21 cellular contexts compared by ENCODE assay signal in the genomic region with DNA sequence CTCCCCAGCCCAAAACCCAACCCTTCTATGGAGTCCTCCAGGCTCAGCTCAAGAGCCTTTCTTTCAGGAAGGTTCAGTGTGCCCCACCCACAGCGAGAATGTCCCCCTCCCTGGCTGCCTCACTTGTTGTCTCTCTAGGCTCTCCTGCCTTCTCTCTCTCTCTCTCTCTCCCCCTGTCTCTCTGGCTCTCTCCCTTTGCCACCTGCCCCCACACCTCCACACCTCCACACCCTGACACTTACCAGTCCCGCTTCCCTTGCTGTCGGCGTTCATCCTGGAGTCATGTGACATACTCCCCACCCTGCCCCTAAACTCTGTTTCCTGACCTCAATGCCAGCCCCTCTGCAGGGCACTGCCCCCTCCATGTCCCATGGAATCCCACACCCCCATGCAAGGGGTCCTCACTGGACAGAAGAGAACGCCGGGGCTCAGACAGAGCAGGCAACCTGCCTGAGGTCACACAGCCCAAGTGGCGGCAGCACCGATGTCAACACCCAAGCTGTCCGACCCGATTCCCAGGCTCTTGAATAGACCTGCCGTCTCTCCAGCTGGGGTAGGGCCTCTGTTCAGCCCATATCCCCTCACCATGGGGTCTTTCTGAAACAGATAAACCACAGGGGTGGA. TPM values are rescaled to one million over a fixed set of nuclear protein-coding genes. Genes with fewer than 3 reads are reported as not detected.
DNase-seq lines count a peak whose midpoint lies in the region; ATAC-seq and TF ChIP-seq lines count a peak whose summit lies in the region.
"Had no signal": no experiment of that assay in that cellular context is flagged by ENCODE, and none has a peak within 500 bp of the region (broad histone marks: within the 10 kb centered on the region; RNA-seq: fewer than 3 reads in every experiment).

No MANE protein-coding gene starts in this region.

- TF ChIP-seq POLR2A in IMR-90 (IDR thresholded peaks at IDR 0.05; ENCODE audit: low read depth, low read length), result no peak

- H3K14ac ChIP-seq in H9 (ENCODE audit: insufficient read depth, low read length), result no peak overlapping the region
- H3K14ac ChIP-seq in IMR-90 (replicated peaks; ENCODE audit: low read depth, low read length), result no peak overlapping the region

- H3K4me3 Mint-ChIP-seq in H9 (no peak overlapping the region), osteocyte (ENCODE audit: unreplicated experiment) (no peak overlapping the region)
- no peak overlapping the region for H3K4me3 Mint-ChIP-seq in activated naive CD4-positive, alpha-beta T cell treated with anti-CD3 and anti-CD28 coated beads, Interleukin-2, amount 10 ng/mL, durations not matched to agents 7 days and 5 days
- H3K4me3 Mint-ChIP-seq: activated B cell treated with CpG ODN at 0.5 μM for 24 hours; activated CD4-positive, alpha-beta memory T cell treated with anti-CD3 and anti-CD28 coated beads, Interleukin-2, amount 10 ng/mL, durations not matched to agents 7 days and 5 days; CD4-positive, CD25-positive, alpha-beta regulatory T cell; immature natural killer cell had no signal

- H3K79me1 ChIP-seq in H9 (ENCODE audit: insufficient read depth, low read depth, low read length, poor library complexity, severe bottlenecking) (no peaks in the 10 kb centered on the region), IMR-90 (ENCODE audit: low read depth in 1 of 2, low read length in 2 of 2) (no peaks in the 10 kb centered on the region)

- peak overlapping the region; percentile 28 for H2AK9ac ChIP-seq in IMR-90 (replicated peaks; ENCODE audit: low read depth, low read length, poor library complexity)

- H3K36me3 ChIP-seq in IMR-90 (ENCODE audit: control insufficient read depth, insufficient read depth, low read length), result no peaks in the 10 kb centered on the region
- H3K36me3 ChIP-seq in psoas muscle (ENCODE audit: insufficient read depth in 1 of 2, low read depth in 1 of 2), result no peaks in the 10 kb centered on the region
- H3K36me3 ChIP-seq: esophagus muscularis mucosa, prostate gland had no signal

- H3K4me1 Mint-ChIP-seq in H9, result peaks cover 39 to 45% of the 10 kb centered on the region in 2 experiments
- H3K4me1 Mint-ChIP-seq in activated naive CD4-positive, alpha-beta T cell treated with anti-CD3 and anti-CD28 coated beads, Interleukin-2, amount 10 ng/mL, durations not matched to agents 7 days and 5 days, result peaks cover 22% of the 10 kb centered on the region
- peaks cover 25% of the 10 kb centered on the region for H3K4me1 Mint-ChIP-seq in osteocyte (ENCODE audit: unreplicated experiment)

- in situ Hi-C loops in IMR-90 (cut with MboI; ENCODE audit: low sequenced_read_pairs), result no loop called here

- H2BK20ac ChIP-seq in H9 (ENCODE audit: low read depth, low read length, poor library complexity, severe bottlenecking), result no peak overlapping the region
- 0 out of 2 replicates have a peak overlapping the region, but pooled peaks have one; percentile 11 for H2BK20ac ChIP-seq in IMR-90 (ENCODE audit: low read depth, low read length)

- TF ChIP-seq RAD21 in IMR-90 (IDR thresholded peaks at IDR 0.05; ENCODE audit: low read length), result no peak

- POLR2A ChIA-PET in IMR-90 (lab: Charles Lee; ENCODE audit: unreplicated experiment), result no interaction called here

- no peaks in the 10 kb centered on the region; a peak in 1 of 5 replicates for H3K9me3 Mint-ChIP-seq in H9
- H3K9me3 Mint-ChIP-seq in activated naive CD4-positive, alpha-beta T cell treated with anti-CD3 and anti-CD28 coated beads, Interleukin-2, amount 10 ng/mL, durations not matched to agents 7 days and 5 days, result no peaks in the 10 kb centered on the region
- H3K9me3 Mint-ChIP-seq in osteocyte (ENCODE audit: unreplicated experiment), result no peaks in the 10 kb centered on the region
- H3K9me3 Mint-ChIP-seq: activated B cell treated with CpG ODN at 0.5 μM for 24 hours; activated CD4-positive, alpha-beta memory T cell treated with anti-CD3 and anti-CD28 coated beads, Interleukin-2, amount 10 ng/mL, durations not matched to agents 7 days and 5 days; CD4-positive, CD25-positive, alpha-beta regulatory T cell; immature natural killer cell had no signal

- no peak overlapping the region for H3K18ac ChIP-seq in H9 (ENCODE audit: insufficient read length, low read depth, low read length)
- no peak overlapping the region for H3K18ac ChIP-seq in IMR-90 (ENCODE audit: low read depth, low read length)

- no peaks in the 10 kb centered on the region for H3K79me2 ChIP-seq in H9 (ENCODE audit: insufficient read depth, low read length)

- no peak overlapping the region for H3K23ac ChIP-seq in H9 (ENCODE audit: insufficient read length, low read depth, low read length)
- no peak overlapping the region for H3K23ac ChIP-seq in IMR-90 (ENCODE audit: low read depth, low read length)

- H2AFZ ChIP-seq in H9 (ENCODE audit: low read length) (no peak overlapping the region), IMR-90 (replicated peaks; ENCODE audit: low read length, poor library complexity) (peak overlapping the region; percentile 70)

- CTCF ChIA-PET in IMR-90 (lab: Yijun Ruan, JAX), result interaction anchor here (0.6 kb wide), 1 partner anchor 102 kb away, joined by 3 read pairs; no protein-coding TSS in a partner anchor
- CTCF ChIA-PET in activated naive CD4-positive, alpha-beta T cell treated with anti-CD3 and anti-CD28 coated beads, Interleukin-2, amount 10 ng/mL, durations not matched to agents 7 days and 5 days (lab: Charles Lee), result no interaction called here

- no peak overlapping the region for H3K4me2 ChIP-seq in H9 (ENCODE audit: insufficient read depth, insufficient read length, low read length)
- H3K4me2 ChIP-seq in IMR-90 (ENCODE audit: low read depth, low read length), result no peak overlapping the region

- H3K9me3 ChIP-seq in H9 (ENCODE audit: control insufficient read depth, low read depth, low read length), result no peaks in the 10 kb centered on the region
- no peaks in the 10 kb centered on the region for H3K9me3 ChIP-seq in IMR-90 (ENCODE audit: control insufficient read depth, insufficient read depth, low read length)
- H3K9me3 ChIP-seq in right cardiac atrium (ENCODE audit: control insufficient read depth, low read length), result no peaks in the 10 kb centered on the region
- H3K9me3 ChIP-seq in psoas muscle, result no peaks in the 10 kb centered on the region
- H3K9me3 ChIP-seq: esophagus muscularis mucosa, prostate gland, testis had no signal

- H3K27ac ChIP-seq in H9 (ENCODE audit: insufficient read length, low read depth, low read length) (no peak overlapping the region), IMR-90 (ENCODE audit: insufficient read depth, low read length) (no peak overlapping the region), right cardiac atrium (ENCODE audit: low read length) (peak overlapping the region; percentile 83), psoas muscle (peak overlapping the region; percentile 95)
- H3K27ac ChIP-seq: esophagus muscularis mucosa, testis had no signal

- no peak overlapping the region for H3K9ac ChIP-seq in H9 (ENCODE audit: extremely low read depth, insufficient read length, low read length)
- H3K9ac ChIP-seq in IMR-90 (ENCODE audit: low read depth, low read length), result no peak overlapping the region

- no peaks in the 10 kb centered on the region for H3K9me1 ChIP-seq in IMR-90 (ENCODE audit: insufficient read depth, low read length)

- H2BK12ac ChIP-seq in H9 (ENCODE audit: insufficient read length, low read depth, low read length), result no peak overlapping the region

- peaks cover 1% of the 10 kb centered on the region for H3K27me3 Mint-ChIP-seq in H9 (ENCODE audit: low read depth)
- peaks cover 18% of the 10 kb centered on the region for H3K27me3 Mint-ChIP-seq in activated naive CD4-positive, alpha-beta T cell treated with anti-CD3 and anti-CD28 coated beads, Interleukin-2, amount 10 ng/mL, durations not matched to agents 7 days and 5 days
- no peaks in the 10 kb centered on the region for H3K27me3 Mint-ChIP-seq in osteocyte (ENCODE audit: unreplicated experiment)
- H3K27me3 Mint-ChIP-seq: activated CD4-positive, alpha-beta memory T cell treated with anti-CD3 and anti-CD28 coated beads, Interleukin-2, amount 10 ng/mL, durations not matched to agents 7 days and 5 days; CD4-positive, CD25-positive, alpha-beta regulatory T cell had no signal

- H3K36me3 Mint-ChIP-seq in H9 (ENCODE audit: insufficient read depth in 1 of 3, low read depth in 3 of 3), result no peaks in the 10 kb centered on the region
- no peaks in the 10 kb centered on the region for H3K36me3 Mint-ChIP-seq in activated naive CD4-positive, alpha-beta T cell treated with anti-CD3 and anti-CD28 coated beads, Interleukin-2, amount 10 ng/mL, durations not matched to agents 7 days and 5 days
- no peaks in the 10 kb centered on the region for H3K36me3 Mint-ChIP-seq in osteocyte (ENCODE audit: unreplicated experiment)
- H3K36me3 Mint-ChIP-seq: CD4-positive, CD25-positive, alpha-beta regulatory T cell; immature natural killer cell had no signal

- H2BK120ac ChIP-seq in H9 (ENCODE audit: low read depth, low read length, poor library complexity, severe bottlenecking), result no peak overlapping the region
- H2BK120ac ChIP-seq in IMR-90 (ENCODE audit: low read depth, low read length), result 0 out of 2 replicates have a peak overlapping the region, but pooled peaks have one; percentile 8

- dilution Hi-C loops in IMR-90 (cut with HindIII; ENCODE audit: low sequenced_read_pairs, unreplicated experiment), result no loop called here

- H4K8ac ChIP-seq in H9 (replicated peaks; ENCODE audit: insufficient read length, low read depth, low read length) (no peak overlapping the region), IMR-90 (ENCODE audit: low read depth in 2 of 2, low read length in 2 of 2) (no peak overlapping the region)

- TF ChIP-seq CTCF in H9 (conservative IDR thresholded peaks at IDR 0.05), result no peak
- no peak for TF ChIP-seq CTCF in IMR-90 (conservative IDR thresholded peaks at IDR 0.05; ENCODE audit: low read depth, low read length)
- no peak for TF ChIP-seq CTCF in psoas muscle (IDR thresholded peaks at IDR 0.05)
- no peak for TF ChIP-seq CTCF in osteocyte (IDR thresholded peaks at IDR 0.05)

- H3K27me3 ChIP-seq in H9 (ENCODE audit: insufficient read depth, low read length), result no peaks in the 10 kb centered on the region
- no peaks in the 10 kb centered on the region; the same call in 1 of the 2 replicates for H3K27me3 ChIP-seq in IMR-90 (ENCODE audit: control insufficient read depth, insufficient read depth, low read length)
- H3K27me3 ChIP-seq in right cardiac atrium (ENCODE audit: control insufficient read depth, insufficient read depth), result no peaks in the 10 kb centered on the region
- H3K27me3 ChIP-seq in psoas muscle (ENCODE audit: insufficient read depth in 3 of 3, low read length in 2 of 3), result no peaks in the 10 kb centered on the region
- H3K27me3 ChIP-seq: esophagus muscularis mucosa, testis had no signal

- H4K5ac ChIP-seq in H9 (ENCODE audit: insufficient read length, low read depth, low read length) (no peak overlapping the region), IMR-90 (ENCODE audit: low read depth, low read length) (no peak overlapping the region)

- ATAC-seq in IMR-90 (ENCODE audit: low read depth) (no peak), right cardiac atrium (no peak), psoas muscle (no peak)
- ATAC-seq: HCT116 had no signal

- H3K4ac ChIP-seq in H9 (ENCODE audit: low read depth, low read length) (no peak overlapping the region), IMR-90 (ENCODE audit: low read depth, low read length) (peak overlapping the region; percentile 38; the same call in 1 of the 2 replicates)

- no peaks in the 10 kb centered on the region for H3K23me2 ChIP-seq in H9 (ENCODE audit: insufficient read length, low read depth, low read length, poor library complexity, severe bottlenecking)

- H3K4me1 ChIP-seq in H9 (ENCODE audit: insufficient read depth, low read length) (no peaks in the 10 kb centered on the region), IMR-90 (ENCODE audit: control insufficient read depth, insufficient read depth, low read length) (peaks cover 3% of the 10 kb centered on the region), right cardiac atrium (ENCODE audit: control insufficient read depth, insufficient read depth, low read length) (peaks cover 20% of the 10 kb centered on the region), psoas muscle (peaks cover 73% of the 10 kb centered on the region)

- H3K27ac Mint-ChIP-seq in H9 (peak overlapping the region in 2 of 3 experiments; percentile 51 to 75; a peak in 2 of 7 replicates), osteocyte (ENCODE audit: unreplicated experiment) (no peak overlapping the region)
- no peak overlapping the region for H3K27ac Mint-ChIP-seq in activated naive CD4-positive, alpha-beta T cell treated with anti-CD3 and anti-CD28 coated beads, Interleukin-2, amount 10 ng/mL, durations not matched to agents 7 days and 5 days
- H3K27ac Mint-ChIP-seq: activated B cell treated with CpG ODN at 0.5 μM for 24 hours; activated CD4-positive, alpha-beta memory T cell treated with anti-CD3 and anti-CD28 coated beads, Interleukin-2, amount 10 ng/mL, durations not matched to agents 7 days and 5 days; CD4-positive, CD25-positive, alpha-beta regulatory T cell had no signal

- no TSS peak for BruUV-seq in IMR-90 (replicated peaks; lab: Mats Ljungman, UMichigan)

- H3K56ac ChIP-seq in H9 (ENCODE audit: insufficient read length, low read depth, low read length) (no peak overlapping the region), IMR-90 (ENCODE audit: extremely low read depth, insufficient read depth, low read length) (no peak overlapping the region)

- H3T11ph ChIP-seq in H9 (ENCODE audit: low read length), result no peak overlapping the region

- H3K4me3 ChIP-seq in IMR-90 (ENCODE audit: insufficient read depth, low read depth, low read length) (no peak overlapping the region), right cardiac atrium (ENCODE audit: low read length) (no peak overlapping the region), psoas muscle (no peak overlapping the region)
- H3K4me3 ChIP-seq: esophagus muscularis mucosa, prostate gland, testis had no signal

- H4K20me1 ChIP-seq in H9 (ENCODE audit: control insufficient read depth, insufficient read depth, insufficient read length) (no peaks in the 10 kb centered on the region), IMR-90 (ENCODE audit: insufficient read depth, low read length) (no peaks in the 10 kb centered on the region)

- H2BK5ac ChIP-seq in H9 (ENCODE audit: insufficient read length, low read length), result no peak overlapping the region
- no peak overlapping the region for H2BK5ac ChIP-seq in IMR-90 (ENCODE audit: low read depth, low read length, poor library complexity, severe bottlenecking)

- no peak for DNase-seq in H9
- DNase-seq in IMR-90, result no peak
- no peak for DNase-seq in right cardiac atrium
- no peak for DNase-seq in psoas muscle
- no peak for DNase-seq in activated naive CD4-positive, alpha-beta T cell treated with anti-CD3 and anti-CD28 coated beads, Interleukin-2, amount 10 ng/mL, durations not matched to agents 7 days and 5 days
- no peak for DNase-seq in SW480 (ENCODE audit: low spot score)
- DNase-seq in osteocyte (ENCODE audit: extremely low spot score, unreplicated experiment), result no peak
- DNase-seq: activated B cell treated with CpG ODN at 0.5 μM for 24 hours; activated CD4-positive, alpha-beta memory T cell treated with anti-CD3 and anti-CD28 coated beads, Interleukin-2, amount 10 ng/mL, durations not matched to agents 7 days and 5 days; activated effector memory CD4-positive, alpha-beta T cell treated with anti-CD3 and anti-CD28 coated beads, Interleukin-2, amount 50 U/mL, for 16 hours; CD4-positive, CD25-positive, alpha-beta regulatory T cell; effector memory CD4-positive, alpha-beta T cell; EL; foreskin melanocyte; hippocampal formation; immature natural killer cell; T1000; testis had no signal

- intact Hi-C loops in IMR-90 (cut with micrococcal nuclease) (no loop called here), right cardiac atrium (cut with DNase I) (no loop called here), psoas muscle (cut with DNase I) (loop anchor here in 1 of 2 donors (2.0 kb wide), 2 partner anchors 51 to 61 kb away; no protein-coding TSS in a partner anchor)

- H2AK5ac ChIP-seq in H9 (ENCODE audit: insufficient read length, low read length), result no peak overlapping the region
- peak overlapping the region; percentile 33 for H2AK5ac ChIP-seq in IMR-90 (ENCODE audit: low read depth, low read length)

- WGBS in H9 (ENCODE audit: extremely low coverage, insufficient read length, low lambda C conversion rate), result no CpG with 5 or more reads among the region's 11 CpGs
- WGBS in IMR-90 (ENCODE audit: extremely low coverage in 2 of 2, insufficient read length in 1 of 2), 2 experiments, result 100% methylated on average over 1 of the region's 11 CpGs; no CpG with 5 or more reads in 1 of the 2 experiments
- WGBS in right cardiac atrium, result 62% methylated on average over 11 of the region's 11 CpGs
- 69 to 77% (median 72%) methylated on average over 11 of the region's 11 CpGs for WGBS in psoas muscle, 3 donors

- no peak overlapping the region for H2BK15ac ChIP-seq in H9 (ENCODE audit: low read depth, low read length)
- H2BK15ac ChIP-seq in IMR-90 (ENCODE audit: low read depth, low read length), result no peak overlapping the region

- no peak overlapping the region for H4K91ac ChIP-seq in H9 (ENCODE audit: insufficient read length, low read depth, low read length)
- no peak overlapping the region for H4K91ac ChIP-seq in IMR-90 (ENCODE audit: insufficient read depth, low read depth, low read length)

RNA-seq across cellular contexts. Expression of gene SLC6A6, which starts 28.5 kb away (rescaled TPM):
- total RNA-seq in H9 (2021), result 70.8 and 72.6 TPM in 2 replicates
- 29.9 and 32.5 TPM in 2 replicates for total RNA-seq in IMR-90 (2012; rRNA removed)
- polyA plus RNA-seq in IMR-90 (2012; rRNA removed), result 39.3 and 39.4 TPM in 2 replicates
- 14.9 and 24.2 TPM in 2 replicates for polyA plus RNA-seq in IMR-90 (2012; cell fraction: cytosol; rRNA removed)
- 70.6 and 99.2 TPM in 2 replicates for polyA plus RNA-seq in IMR-90 (2012; cell fraction: nucleus; rRNA removed; ENCODE audit: low replicate concordance)
- 100 to 1,000 TPM in 1 of 4 donors, 10 to 100 TPM in 3; 21.3 to 106 (median 38.4) TPM for total RNA-seq in right cardiac atrium
- 23.7 TPM for polyA plus RNA-seq in right cardiac atrium
- 100 to 1,000 TPM in 1 of 4 donors, 10 to 100 TPM in 3; 10.3 to 104 (median 34.7) TPM for total RNA-seq in psoas muscle
- 10 to 100 TPM; 12.6 to 76.1 (median 52.8) TPM for polyA plus RNA-seq in psoas muscle
- 37.2 and 41.9 TPM in 2 replicates for total RNA-seq in osteocyte

Comparison
In these comparisons a context has a peak if more than half of its experiments do, and no peak if none do; other contexts are left out.
1. H3K27ac ChIP-seq: peak in right cardiac atrium (single experiment) and psoas muscle (single experiment); none in H9 (single experiment) and IMR-90 (single experiment).
2. H3K27ac Mint-ChIP-seq: peak in H9 (2 of 3); none in activated naive CD4-positive, alpha-beta T cell treated with anti-CD3 and anti-CD28 coated beads, Interleukin-2, amount 10 ng/mL, durations not matched to agents 7 days and 5 days (single experiment) and osteocyte (single experiment).